Comparison of ENCODE assay signal across 27 cellular contexts in genomic region chr5:65081071-65081470, GRCh38.
"Had no signal": no experiment of that assay in that cellular context is flagged by ENCODE, and none has a peak within 500 bp of the region (broad histone marks: within the 10 kb centered on the region; RNA-seq: fewer than 3 reads in every experiment).

No MANE protein-coding gene starts in this region.

- H3K4me3 ChIP-seq: stomach, suprapubic skin, testis, thoracic aorta, thyroid gland, tibial artery, tibial nerve, transverse colon, upper lobe of left lung, upper lobe of right lung, uterus, vagina had no signal

- H3K27me3 Mint-ChIP-seq: stimulated activated memory B cell treated with anti-CD40 and anti-IgM and Interleukin-4, amounts not matched to agents 10 μg/mL and 1 μg/mL and 100 μg/mL, for 72 hours; stimulated activated naive CD8-positive, alpha-beta T cell treated with anti-CD3 and anti-CD28 coated beads, Interleukin-15, Interleukin-2, amounts not matched to agents 100 ng/mL and 50 ng/mL, for 24 hours; type B pancreatic cell had no signal

- H3K27ac ChIP-seq: stomach, suprapubic skin, testis, thoracic aorta, thyroid gland, tibial artery, tibial nerve, transverse colon, upper lobe of left lung, upper lobe of right lung, uterus, vagina had no signal

- H3K9me3 Mint-ChIP-seq: stimulated activated effector memory CD8-positive, alpha-beta T cell treated with anti-CD3 and anti-CD28 coated beads, Interleukin-12 subunit alpha, Interleukin-12 subunit beta, amount 100 ng/mL, for 72 hours; stimulated activated memory B cell treated with anti-CD40 and anti-IgM and Interleukin-4, amounts not matched to agents 10 μg/mL and 1 μg/mL and 100 μg/mL, for 72 hours; stimulated activated naive B cell treated with anti-CD40 and anti-IgM and Interleukin-4, amounts not matched to agents 10 μg/mL and 1 μg/mL and 100 μg/mL, for 72 hours; stimulated activated naive CD8-positive, alpha-beta T cell treated with anti-CD3 and anti-CD28 coated beads, Interleukin-15, Interleukin-2, amounts not matched to agents 100 ng/mL and 50 ng/mL, for 24 hours had no signal

- H3K36me3 ChIP-seq: stomach, suprapubic skin, thoracic aorta, thyroid gland, tibial artery, tibial nerve, transverse colon, upper lobe of left lung, upper lobe of right lung, uterus, vagina had no signal

- DNase-seq: stimulated activated CD4-positive, alpha-beta T cell treated with anti-CD3 and anti-CD28 coated beads, Interleukin-2, amount 100 ng/mL, for 24 hours; stimulated activated CD4-positive, alpha-beta T cell treated with anti-CD3 and anti-CD28 coated beads, Interleukin-2, amount 100 ng/mL, for 48 hours; stimulated activated CD4-positive, alpha-beta T cell treated with anti-CD3 and anti-CD28 coated beads, Interleukin-4, amount 100 ng/mL, for 1 hour; stimulated activated CD4-positive, alpha-beta T cell treated with anti-CD3 and anti-CD28 coated beads, Interleukin-4, amount 100 ng/mL, for 24 hours; stimulated activated CD4-positive, alpha-beta T cell treated with anti-CD3 and anti-CD28 coated beads, Interleukin-4, amount 100 ng/mL, for 4 hours; stimulated activated CD8-positive, alpha-beta memory T cell treated with anti-CD3 and anti-CD28 coated beads, Interleukin-4, amount 100 ng/mL, for 48 hours; stimulated activated naive B cell treated with anti-CD40 and anti-IgM and Interleukin-4, amounts not matched to agents 10 μg/mL and 1 μg/mL and 100 μg/mL, for 72 hours; stimulated activated naive CD4-positive, alpha-beta T cell; stimulated activated naive CD4-positive, alpha-beta T cell treated with Interleukin-2 at 50 U/mL for 16 hours; stimulated activated naive CD8-positive, alpha-beta T cell treated with anti-CD3 and anti-CD28 coated beads, Interleukin-15, Interleukin-2, amounts not matched to agents 100 U/mL and 50 U/mL, for 24 hours; stomach; substantia nigra; testis; thyroid gland; tibial artery; transverse colon; upper lobe of left lung; upper lobe of right lung; uterus had no signal

- H3K4me3 Mint-ChIP-seq: stimulated activated effector memory CD8-positive, alpha-beta T cell treated with anti-CD3 and anti-CD28 coated beads, Interleukin-12 subunit alpha, Interleukin-12 subunit beta, amount 100 ng/mL, for 72 hours; stimulated activated memory B cell treated with anti-CD40 and anti-IgM and Interleukin-4, amounts not matched to agents 10 μg/mL and 1 μg/mL and 100 μg/mL, for 72 hours; stimulated activated naive B cell treated with anti-CD40 and anti-IgM and Interleukin-4, amounts not matched to agents 10 μg/mL and 1 μg/mL and 100 μg/mL, for 72 hours; stimulated activated naive CD8-positive, alpha-beta T cell treated with anti-CD3 and anti-CD28 coated beads, Interleukin-15, Interleukin-2, amounts not matched to agents 100 ng/mL and 50 ng/mL, for 24 hours; type B pancreatic cell had no signal

- H3K9me3 ChIP-seq: stomach, suprapubic skin, testis, thoracic aorta, thyroid gland, tibial artery, tibial nerve, transverse colon, upper lobe of left lung, upper lobe of right lung, uterus, vagina had no signal

- H3K4me1 ChIP-seq: suprapubic skin, thyroid gland, vagina had no signal

- H3K27ac Mint-ChIP-seq: stimulated activated effector memory CD8-positive, alpha-beta T cell treated with anti-CD3 and anti-CD28 coated beads, Interleukin-12 subunit alpha, Interleukin-12 subunit beta, amount 100 ng/mL, for 72 hours; stimulated activated memory B cell treated with anti-CD40 and anti-IgM and Interleukin-4, amounts not matched to agents 10 μg/mL and 1 μg/mL and 100 μg/mL, for 72 hours; stimulated activated naive B cell treated with anti-CD40 and anti-IgM and Interleukin-4, amounts not matched to agents 10 μg/mL and 1 μg/mL and 100 μg/mL, for 72 hours; stimulated activated naive CD8-positive, alpha-beta T cell treated with anti-CD3 and anti-CD28 coated beads, Interleukin-15, Interleukin-2, amounts not matched to agents 100 ng/mL and 50 ng/mL, for 24 hours; type B pancreatic cell had no signal

- H3K27me3 ChIP-seq: stomach, suprapubic skin, testis, thyroid gland, tibial artery, tibial nerve, transverse colon, upper lobe of left lung, upper lobe of right lung, uterus, vagina had no signal

- ATAC-seq: stimulated activated effector memory CD8-positive, alpha-beta T cell treated with anti-CD3 and anti-CD28 coated beads, Interleukin-12 subunit alpha, Interleukin-12 subunit beta, amount 100 ng/mL, for 72 hours; stimulated activated memory B cell treated with anti-CD40 and anti-IgM and Interleukin-4, amounts not matched to agents 10 μg/mL and 1 μg/mL and 100 μg/mL, for 72 hours; stimulated activated naive B cell treated with anti-CD40 and anti-IgM and Interleukin-4, amounts not matched to agents 10 μg/mL and 1 μg/mL and 100 μg/mL, for 72 hours; stimulated activated naive CD8-positive, alpha-beta T cell treated with anti-CD3 and anti-CD28 coated beads, Interleukin-15, Interleukin-2, amounts not matched to agents 100 U/mL and 50 U/mL, for 24 hours; upper lobe of right lung had no signal
